In genomic region chr2:237473474-237474453, GRCh38 we compare ENCODE assay signal across 9 cellular contexts. TPM values are rescaled to one million over a fixed set of nuclear protein-coding genes. Genes with fewer than 3 reads are reported as not detected.
DNase-seq lines count a peak whose midpoint lies in the region; ATAC-seq and TF ChIP-seq lines count a peak whose summit lies in the region.
"Had no signal": no experiment of that assay in that cellular context is flagged by ENCODE, and none has a peak within 500 bp of the region (broad histone marks: within the 10 kb centered on the region; RNA-seq: fewer than 3 reads in every experiment).

No MANE protein-coding gene starts in this region.

- ATAC-seq in T-cell (replicated peaks in 1 of 4): no peak
- ATAC-seq in stimulated activated effector memory CD8-positive, alpha-beta T cell treated with anti-CD3 and anti-CD28 coated beads, Interleukin-12 subunit alpha, Interleukin-12 subunit beta, amount 100 ng/mL, for 72 hours: no peak

- H3K36me3 Mint-ChIP-seq in T-cell: no peaks in the 10 kb centered on the region
- H3K36me3 Mint-ChIP-seq in stimulated activated effector memory CD8-positive, alpha-beta T cell treated with anti-CD3 and anti-CD28 coated beads, Interleukin-12 subunit alpha, Interleukin-12 subunit beta, amount 100 ng/mL, for 72 hours: no peaks in the 10 kb centered on the region

- no peaks in the 10 kb centered on the region for H3K36me3 ChIP-seq in right atrium auricular region

- H3K27ac ChIP-seq in right atrium auricular region: peak overlapping the region; percentile 96 to 98

- CTCF ChIA-PET in T-cell (lab: Charles Lee): interaction anchor here (0.9 to 4.5 kb wide), 6 partner anchors 41 to 57 kb away, joined by 3 to 70 read pairs (median 5); no protein-coding TSS in a partner anchor
- CTCF ChIA-PET in HEK293T (lab: Yijun Ruan, JAX): interaction anchor here (0.5 to 0.8 kb wide), 2 partner anchors 98 to 381 kb away, joined by 3 to 9 read pairs; no protein-coding TSS in a partner anchor

- peak overlapping the region; percentile 70 to 89 (median 81) for H3K4me3 Mint-ChIP-seq in T-cell
- H3K4me3 Mint-ChIP-seq in stimulated activated effector memory CD8-positive, alpha-beta T cell treated with anti-CD3 and anti-CD28 coated beads, Interleukin-12 subunit alpha, Interleukin-12 subunit beta, amount 100 ng/mL, for 72 hours: peak overlapping the region; percentile 84

- POLR2A ChIA-PET in T-cell (lab: Charles Lee) (no interaction called here), HEK293T (lab: Yijun Ruan, JAX) (interaction anchor here (0.7 kb wide), 1 partner anchor 36 kb away, joined by 3 read pairs; no protein-coding TSS in a partner anchor)

- no peaks in the 10 kb centered on the region for H3K27me3 ChIP-seq in right atrium auricular region

- TF ChIP-seq CTCF in right atrium auricular region (IDR thresholded peaks at IDR 0.05): no peak

- no peak overlapping the region for H3K4me3 ChIP-seq in right atrium auricular region

- H3K4me1 ChIP-seq in right atrium auricular region: peaks cover 3 to 34% of the 10 kb centered on the region in 2 donors

- peak; percentile 5 for DNase-seq in NCI-H2227 (lab: John Stamatoyannopoulos, UW; ENCODE audit: unreplicated experiment)
- DNase-seq in NCI-H2227 treated with DMSO at 0.1 percent for 48 hours (lab: John Stamatoyannopoulos, UW): no peak
- peak in 1 of 34 experiments; percentile 6 for DNase-seq in T-cell
- DNase-seq in right atrium auricular region (ENCODE audit: low spot score): no peak
- DNase-seq in stimulated activated effector memory CD8-positive, alpha-beta T cell treated with anti-CD3 and anti-CD28 coated beads, Interleukin-12 subunit alpha, Interleukin-12 subunit beta, amount 100 ng/mL, for 72 hours (ENCODE audit: low spot score in 2 of 2): no peak
- DNase-seq in HEK293T (ENCODE audit: extremely low spot score): no peak
- DNase-seq in dermis blood vessel endothelial cell: no peak
- no peak for DNase-seq in cerebellum (ENCODE audit: low spot score)
- DNase-seq: activated CD4-positive, alpha-beta T cell treated with anti-CD3 and anti-CD28 coated beads, Interleukin-2, amount 50 U/mL, for 48 hours had no signal

- H3K27ac Mint-ChIP-seq in T-cell: peak overlapping the region in 1 of 2 donors; percentile 61
- peak overlapping the region; percentile 98 for H3K27ac Mint-ChIP-seq in stimulated activated effector memory CD8-positive, alpha-beta T cell treated with anti-CD3 and anti-CD28 coated beads, Interleukin-12 subunit alpha, Interleukin-12 subunit beta, amount 100 ng/mL, for 72 hours

- peaks cover 12 to 19% of the 10 kb centered on the region in 2 donors for H3K27me3 Mint-ChIP-seq in T-cell

- H3K9me3 Mint-ChIP-seq in T-cell: no peaks in the 10 kb centered on the region
- H3K9me3 Mint-ChIP-seq in stimulated activated effector memory CD8-positive, alpha-beta T cell treated with anti-CD3 and anti-CD28 coated beads, Interleukin-12 subunit alpha, Interleukin-12 subunit beta, amount 100 ng/mL, for 72 hours: no peaks in the 10 kb centered on the region

- H3K4me1 Mint-ChIP-seq in T-cell: peaks cover 7 to 15% (median 12%) of the 10 kb centered on the region in 3 donors
- peaks cover 35% of the 10 kb centered on the region for H3K4me1 Mint-ChIP-seq in stimulated activated effector memory CD8-positive, alpha-beta T cell treated with anti-CD3 and anti-CD28 coated beads, Interleukin-12 subunit alpha, Interleukin-12 subunit beta, amount 100 ng/mL, for 72 hours

- no peaks in the 10 kb centered on the region for H3K9me3 ChIP-seq in right atrium auricular region

TF ChIP-seq in HEK293T, 16 proteins besides CTCF, POLR2A, EP300 and RAD21:
- no peak for TF ChIP-seq BHLHE40 (IDR thresholded peaks at IDR 0.05; ENCODE audit: borderline replicate concordance)
- TF ChIP-seq TARDBP (IDR thresholded peaks at IDR 0.05): no peak
- no peak for TF ChIP-seq FOXK2 (IDR thresholded peaks at IDR 0.05)
- TF ChIP-seq ARNT (IDR thresholded peaks at IDR 0.05): no peak
- TF ChIP-seq HDGF (IDR thresholded peaks at IDR 0.05; ENCODE audit: borderline replicate concordance): no peak

RNA-seq across cellular contexts. Expression of gene MLPH, which starts 13.3 kb away (rescaled TPM):
- total RNA-seq in T-cell: 1 to 10 TPM in 1 of 5 donors, under 1 TPM in 2, not detected in 2; 0.55 to 1.4 (median 0.72) TPM
- total RNA-seq in right atrium auricular region: 100 to 1,000 TPM in 1 of 2 donors, 10 to 100 TPM in 1; 27.1 to 108 TPM
- total RNA-seq in dermis blood vessel endothelial cell: 0.28 and 1.0 TPM in 2 replicates
- total RNA-seq in cerebellum: 1.2 TPM

RNA-seq across cellular contexts. Expression of gene COL6A3, which starts 59.8 kb away (rescaled TPM):
- total RNA-seq in T-cell (1 to 10 TPM; 1.5 to 2.9 (median 2.5) TPM), right atrium auricular region (100 to 1,000 TPM in 1 of 2 donors, 10 to 100 TPM in 1; 61.6 to 103 TPM), dermis blood vessel endothelial cell (6.3 and 14.6 TPM in 2 replicates), cerebellum (59.6 TPM)

Comparison
In these comparisons a context has a peak if more than half of its experiments do, and no peak if none do; other contexts are left out.
1. RNA of gene MLPH, which starts 13.3 kb away (total RNA-seq): 27.1 to 108 TPM in right atrium auricular region; 1.2 TPM in cerebellum (single experiment), 0.28 to 1.0 TPM in dermis blood vessel endothelial cell and 0.55 to 1.4 TPM in T-cell; every median in the first group is over 10 times any median in the second.